ENCODE assay signal across 11 cellular contexts in genomic region chr11:128512478-128513127, GRCh38.
DNase-seq lines count a peak whose midpoint lies in the region; ATAC-seq and TF ChIP-seq lines count a peak whose summit lies in the region.
"Had no signal": no experiment of that assay in that cellular context is flagged by ENCODE, and none has a peak within 500 bp of the region (broad histone marks: within the 10 kb centered on the region; RNA-seq: fewer than 3 reads in every experiment).

No MANE protein-coding gene starts in this region.

- peaks cover 66% of the 10 kb centered on the region for H3K36me3 ChIP-seq in CD4-positive, CD25-positive, alpha-beta regulatory T cell (ENCODE audit: control insufficient read depth, insufficient read depth, low read length)
- H3K36me3 ChIP-seq in KOPT-K1 (ENCODE audit: insufficient read depth, low read length) (peaks cover 94% of the 10 kb centered on the region), lower lobe of right lung (peaks cover 10% of the 10 kb centered on the region), tibial artery (peaks cover 0 to 6% (median 6%) of the 10 kb centered on the region in 3 donors), smooth muscle cell (ENCODE audit: low read depth) (no peaks in the 10 kb centered on the region)

- H2AFZ ChIP-seq in smooth muscle cell (ENCODE audit: low read depth) = no peak overlapping the region

- peak overlapping the region; percentile 96 to 99 (median 98) for H3K4me3 Mint-ChIP-seq in CD4-positive, CD25-positive, alpha-beta regulatory T cell
- peak overlapping the region; percentile 95 for H3K4me3 Mint-ChIP-seq in activated T-cell treated with anti-CD3 and anti-CD28 coated beads, Interleukin-2, amount 50 U/mL, for 72 hours
- H3K4me3 Mint-ChIP-seq: neural crest cell had no signal

- H3K27ac Mint-ChIP-seq in CD4-positive, CD25-positive, alpha-beta regulatory T cell = peak overlapping the region; percentile 92 to 98 (median 95)
- peak overlapping the region; percentile 97 for H3K27ac Mint-ChIP-seq in activated T-cell treated with anti-CD3 and anti-CD28 coated beads, Interleukin-2, amount 50 U/mL, for 72 hours

- no peaks in the 10 kb centered on the region for H3K9me3 Mint-ChIP-seq in CD4-positive, CD25-positive, alpha-beta regulatory T cell
- H3K9me3 Mint-ChIP-seq in activated T-cell treated with anti-CD3 and anti-CD28 coated beads, Interleukin-2, amount 50 U/mL, for 72 hours = no peaks in the 10 kb centered on the region
- H3K9me3 Mint-ChIP-seq: neural crest cell had no signal

- peaks cover 45 to 77% (median 70%) of the 10 kb centered on the region in 4 donors for H3K4me1 Mint-ChIP-seq in CD4-positive, CD25-positive, alpha-beta regulatory T cell
- peaks cover 93% of the 10 kb centered on the region for H3K4me1 Mint-ChIP-seq in activated T-cell treated with anti-CD3 and anti-CD28 coated beads, Interleukin-2, amount 50 U/mL, for 72 hours (ENCODE audit: low read depth)

- WGBS in smooth muscle cell (ENCODE audit: low lambda C conversion rate) = 92% methylated on average over 14 of the region's 14 CpGs

- peaks cover 24% of the 10 kb centered on the region for H3F3A ChIP-seq in smooth muscle cell (ENCODE audit: low read depth)

- peaks cover 91% of the 10 kb centered on the region for H4K20me1 ChIP-seq in smooth muscle cell (ENCODE audit: low read depth)

- H3K4me2 ChIP-seq in smooth muscle cell = no peak overlapping the region

- intact Hi-C loops in lower lobe of right lung (cut with DNase I) (loop anchor here (10.0 kb wide), 1 partner anchor 48 kb away; no protein-coding TSS in a partner anchor), tibial artery (cut with DNase I; ENCODE audit: low total_unique reads) (no loop called here)

- TF ChIP-seq CTCF in lower lobe of right lung (IDR thresholded peaks at IDR 0.05) = no peak
- no peak for TF ChIP-seq CTCF in tibial artery (IDR thresholded peaks at IDR 0.05)
- TF ChIP-seq CTCF in smooth muscle cell (IDR thresholded peaks at IDR 0.05; ENCODE audit: borderline replicate concordance, insufficient read depth, poor library complexity, severe bottlenecking) = no peak

- DNase-seq in CD4-positive, CD25-positive, alpha-beta regulatory T cell = peak in 2 of 3 donors; percentile 44 to 73
- DNase-seq in activated T-cell treated with anti-CD3 and anti-CD28 coated beads, Interleukin-2, amount 50 U/mL, for 72 hours = peak in 1 of 2 donors; percentile 49
- DNase-seq in lower lobe of right lung (no peak), ACHN (no peak), tibial artery (no peak), smooth muscle cell (lab: John Stamatoyannopoulos, UW; ENCODE audit: unreplicated experiment) (no peak)
- DNase-seq: NCI-H2171, T1000 had no signal

- H3K9ac ChIP-seq in smooth muscle cell (ENCODE audit: low read depth) = no peak overlapping the region

- in situ Hi-C loops in ACHN (cut with HindIII; ENCODE audit: low pct_ligation_motif_present, low pct_unique_long_range_greater_than_20kb, low sequenced_read_pairs) = no loop called here

- H3K79me2 ChIP-seq in smooth muscle cell (ENCODE audit: low read depth) = peaks cover 83% of the 10 kb centered on the region

- no peaks in the 10 kb centered on the region for H3K27me3 ChIP-seq in CD4-positive, CD25-positive, alpha-beta regulatory T cell (ENCODE audit: control insufficient read depth, insufficient read depth, low read length)
- H3K27me3 ChIP-seq in lower lobe of right lung (ENCODE audit: low read depth) = no peaks in the 10 kb centered on the region
- no peaks in the 10 kb centered on the region for H3K27me3 ChIP-seq in tibial artery
- no peaks in the 10 kb centered on the region for H3K27me3 ChIP-seq in smooth muscle cell (ENCODE audit: low read depth)

- ATAC-seq in CD4-positive, CD25-positive, alpha-beta regulatory T cell (ENCODE audit: low read depth in 2 of 2) = peak; percentile 17 to 40
- peak; percentile 62 to 64 for ATAC-seq in activated T-cell treated with anti-CD3 and anti-CD28 coated beads, Interleukin-2, amount 50 U/mL, for 72 hours (replicated peaks in 1 of 2)
- ATAC-seq in lower lobe of right lung = no peak
- ATAC-seq in HG03039 (IDR thresholded peaks at IDR 0.05; ENCODE audit: unreplicated experiment) = no peak

- H3K4me1 ChIP-seq in CD4-positive, CD25-positive, alpha-beta regulatory T cell (ENCODE audit: control insufficient read depth, insufficient read depth, low read length, poor library complexity, severe bottlenecking) = peaks cover 87% of the 10 kb centered on the region
- peaks cover 89% of the 10 kb centered on the region for H3K4me1 ChIP-seq in lower lobe of right lung
- peaks cover 0 to 98% (median 57%) of the 10 kb centered on the region in 4 donors for H3K4me1 ChIP-seq in tibial artery
- peaks cover 13% of the 10 kb centered on the region for H3K4me1 ChIP-seq in smooth muscle cell (ENCODE audit: low read depth)

- no peaks in the 10 kb centered on the region for H3K9me3 ChIP-seq in CD4-positive, CD25-positive, alpha-beta regulatory T cell (ENCODE audit: control insufficient read depth in 2 of 2, low read length in 2 of 2)
- H3K9me3 ChIP-seq in KOPT-K1 (ENCODE audit: insufficient read depth, low read length, poor library complexity, severe bottlenecking) = no peaks in the 10 kb centered on the region
- no peaks in the 10 kb centered on the region for H3K9me3 ChIP-seq in lower lobe of right lung
- no peaks in the 10 kb centered on the region for H3K9me3 ChIP-seq in tibial artery
- H3K9me3 ChIP-seq in smooth muscle cell (replicated peaks; ENCODE audit: low read depth) = no peaks in the 10 kb centered on the region

- H3K27ac ChIP-seq in CD4-positive, CD25-positive, alpha-beta regulatory T cell (ENCODE audit: insufficient read depth, low read length, poor library complexity, severe bottlenecking) = peak overlapping the region; percentile 97
- H3K27ac ChIP-seq in KOPT-K1 (ENCODE audit: low read depth, low read length, poor library complexity, severe bottlenecking) (peak overlapping the region; percentile 10), lower lobe of right lung (peak overlapping the region; percentile 25), tibial artery (no peak overlapping the region), smooth muscle cell (ENCODE audit: low read depth) (no peak overlapping the region)

- peak overlapping the region; percentile 100 for H3K4me3 ChIP-seq in CD4-positive, CD25-positive, alpha-beta regulatory T cell (ENCODE audit: low read depth, low read length)
- H3K4me3 ChIP-seq in lower lobe of right lung = peak overlapping the region; percentile 13
- no peak overlapping the region for H3K4me3 ChIP-seq in tibial artery
- no peak overlapping the region for H3K4me3 ChIP-seq in smooth muscle cell

- H3K27me3 Mint-ChIP-seq in CD4-positive, CD25-positive, alpha-beta regulatory T cell = no peaks in the 10 kb centered on the region
- H3K27me3 Mint-ChIP-seq in activated T-cell treated with anti-CD3 and anti-CD28 coated beads, Interleukin-2, amount 50 U/mL, for 72 hours (ENCODE audit: low read depth) = no peaks in the 10 kb centered on the region

- H3K36me3 Mint-ChIP-seq in CD4-positive, CD25-positive, alpha-beta regulatory T cell = peaks cover 91% of the 10 kb centered on the region
- H3K36me3 Mint-ChIP-seq in activated T-cell treated with anti-CD3 and anti-CD28 coated beads, Interleukin-2, amount 50 U/mL, for 72 hours (ENCODE audit: insufficient read depth in 2 of 2) = peaks cover 61 to 84% of the 10 kb centered on the region in 2 donors

Comparison
In these comparisons a context has a peak if more than half of its experiments do, and no peak if none do; other contexts are left out.
1. ATAC-seq: peak in CD4-positive, CD25-positive, alpha-beta regulatory T cell (2 of 2) and activated T-cell treated with anti-CD3 and anti-CD28 coated beads, Interleukin-2, amount 50 U/mL, for 72 hours (2 of 2); none in lower lobe of right lung (0 of 2) and HG03039 (single experiment).
2. DNase-seq: peak in CD4-positive, CD25-positive, alpha-beta regulatory T cell (2 of 3); none in lower lobe of right lung (single experiment), ACHN (single experiment), tibial artery (0 of 2) and smooth muscle cell (single experiment).
3. H3K27ac ChIP-seq: peak in CD4-positive, CD25-positive, alpha-beta regulatory T cell (single experiment), KOPT-K1 (single experiment) and lower lobe of right lung (single experiment); none in tibial artery (0 of 2) and smooth muscle cell (single experiment).
4. H3K4me3 ChIP-seq: peak in CD4-positive, CD25-positive, alpha-beta regulatory T cell (single experiment) and lower lobe of right lung (single experiment); none in tibial artery (0 of 2) and smooth muscle cell (single experiment).